In genomic region chr17:12180644-12181261, GRCh38 we compare ENCODE assay signal across 9 cellular contexts.
DNase-seq lines count a peak whose midpoint lies in the region; ATAC-seq, FAIRE-seq and TF ChIP-seq lines count a peak whose summit lies in the region.
"Had no signal": no experiment of that assay in that cellular context is flagged by ENCODE, and none has a peak within 500 bp of the region (broad histone marks: within the 10 kb centered on the region; RNA-seq: fewer than 3 reads in every experiment).

No MANE protein-coding gene starts in this region.

- H3K4me3 Mint-ChIP-seq in CD4-positive, CD25-positive, alpha-beta regulatory T cell: no peak overlapping the region

- no peak overlapping the region for H3K27ac ChIP-seq in CD4-positive, CD25-positive, alpha-beta regulatory T cell (ENCODE audit: insufficient read depth, low read length, poor library complexity, severe bottlenecking)
- peak overlapping the region; percentile 56; the same call in 1 of the 2 replicates for H3K27ac ChIP-seq in OCI-LY3 (ENCODE audit: low read length)
- H3K27ac ChIP-seq in colonic mucosa: no peak overlapping the region
- no peak overlapping the region for H3K27ac ChIP-seq in lung (ENCODE audit: low read depth in 1 of 2, low read length in 1 of 2)
- H3K27ac ChIP-seq in aorta (ENCODE audit: low read depth in 1 of 2, low read length in 2 of 2): no peak overlapping the region
- H3K27ac ChIP-seq: skin epidermis had no signal

- no peaks in the 10 kb centered on the region for H3K9me3 ChIP-seq in CD4-positive, CD25-positive, alpha-beta regulatory T cell (ENCODE audit: control insufficient read depth in 2 of 2, low read length in 2 of 2)
- H3K9me3 ChIP-seq in OCI-LY3 (ENCODE audit: insufficient read depth, low read length) (no peaks in the 10 kb centered on the region), colonic mucosa (no peaks in the 10 kb centered on the region), lung (ENCODE audit: control insufficient read depth in 2 of 2, insufficient read depth in 1 of 2, low read length in 1 of 2) (no peaks in the 10 kb centered on the region), aorta (ENCODE audit: control insufficient read depth, low read length) (no peaks in the 10 kb centered on the region)

- no peak for ATAC-seq in CD4-positive, CD25-positive, alpha-beta regulatory T cell (ENCODE audit: low read depth in 2 of 2)
- no peak for ATAC-seq in lung (ENCODE audit: insufficient read depth, low FRiP score)
- peak; percentile 76 for ATAC-seq in aorta (ENCODE audit: low FRiP score)
- no peak for ATAC-seq in HG03039 (IDR thresholded peaks at IDR 0.05; ENCODE audit: unreplicated experiment)
- no peak for ATAC-seq in GM18517 (IDR thresholded peaks at IDR 0.05; ENCODE audit: unreplicated experiment)

- TF ChIP-seq CTCF in OCI-LY3 (IDR thresholded peaks at IDR 0.05; ENCODE audit: low read depth, low read length) (peak; percentile 80), colonic mucosa (IDR thresholded peaks at IDR 0.05) (peak; percentile 58), lung (IDR thresholded peaks at IDR 0.05; ENCODE audit: control extremely low read depth, extremely low read depth) (peak; percentile 42)

- peaks cover 10% of the 10 kb centered on the region for H3K27me3 Mint-ChIP-seq in CD4-positive, CD25-positive, alpha-beta regulatory T cell

- DNase-seq in CD4-positive, CD25-positive, alpha-beta regulatory T cell: peak in 2 of 3 donors; percentile 6 to 57
- peak; percentile 17 for DNase-seq in GM19239 (ENCODE audit: insufficient read length, low spot score)
- DNase-seq in colonic mucosa: peak; percentile 39
- DNase-seq in lung (ENCODE audit: low spot score): no peak
- no peak for DNase-seq in aorta

- no peaks in the 10 kb centered on the region for H3K9me3 Mint-ChIP-seq in CD4-positive, CD25-positive, alpha-beta regulatory T cell

- H3K36me3 ChIP-seq in CD4-positive, CD25-positive, alpha-beta regulatory T cell (ENCODE audit: control insufficient read depth, insufficient read depth, low read length): no peaks in the 10 kb centered on the region
- H3K36me3 ChIP-seq in OCI-LY3 (replicated peaks; ENCODE audit: low read depth, low read length) (no peaks in the 10 kb centered on the region), colonic mucosa (no peaks in the 10 kb centered on the region), lung (ENCODE audit: control insufficient read depth in 2 of 2, insufficient read depth in 2 of 2, low read length in 2 of 2) (no peaks in the 10 kb centered on the region), aorta (ENCODE audit: control insufficient read depth in 1 of 2, insufficient read depth in 2 of 2, low read length in 1 of 2) (no peaks in the 10 kb centered on the region)

- no peaks in the 10 kb centered on the region for H4K20me1 ChIP-seq in OCI-LY3 (ENCODE audit: insufficient read depth, low read length)

- no peaks in the 10 kb centered on the region for H3K27me3 ChIP-seq in CD4-positive, CD25-positive, alpha-beta regulatory T cell (ENCODE audit: control insufficient read depth, insufficient read depth, low read length)
- H3K27me3 ChIP-seq in OCI-LY3 (ENCODE audit: low read depth, low read length) (no peaks in the 10 kb centered on the region), colonic mucosa (no peaks in the 10 kb centered on the region), lung (ENCODE audit: control insufficient read depth, insufficient read depth) (no peaks in the 10 kb centered on the region), aorta (ENCODE audit: control insufficient read depth in 1 of 2, insufficient read depth in 2 of 2, low read length in 1 of 2) (no peaks in the 10 kb centered on the region)

- WGBS in lung, 2 donors: 12 to 18% methylated on average over 7 of the region's 7 CpGs
- 1 to 2% methylated on average over 7 of the region's 7 CpGs for WGBS in aorta, 2 donors

- H3K9ac ChIP-seq in OCI-LY3 (ENCODE audit: low read length) (peak overlapping the region; percentile 53), colonic mucosa (ENCODE audit: low read depth in 2 of 2, low read length in 2 of 2) (no peak overlapping the region)

- FAIRE-seq in GM19239 (lab: Jason Lieb, UNC): peak; percentile 39

- H3K4me1 ChIP-seq in CD4-positive, CD25-positive, alpha-beta regulatory T cell (ENCODE audit: control insufficient read depth, insufficient read depth, low read length, poor library complexity, severe bottlenecking): no peaks in the 10 kb centered on the region
- H3K4me1 ChIP-seq in OCI-LY3 (ENCODE audit: low read length) (peaks cover 17% of the 10 kb centered on the region), colonic mucosa (no peaks in the 10 kb centered on the region), lung (ENCODE audit: control insufficient read depth in 2 of 2, insufficient read depth in 2 of 2, low read length in 2 of 2) (no peaks in the 10 kb centered on the region), aorta (ENCODE audit: control insufficient read depth in 1 of 2, insufficient read depth in 2 of 2, low read length in 2 of 2) (peaks cover 0 to 4% of the 10 kb centered on the region in 2 donors)

- peak overlapping the region; percentile 80 for H3K4me2 ChIP-seq in OCI-LY3 (ENCODE audit: low read length)

- peak overlapping the region; percentile 88 for H2AFZ ChIP-seq in OCI-LY3 (ENCODE audit: low read depth, low read length)

- H3K4me3 ChIP-seq in CD4-positive, CD25-positive, alpha-beta regulatory T cell (ENCODE audit: low read depth, low read length): no peak overlapping the region
- peak overlapping the region; percentile 71 for H3K4me3 ChIP-seq in OCI-LY3 (ENCODE audit: low read length)
- H3K4me3 ChIP-seq in colonic mucosa: no peak overlapping the region
- no peak overlapping the region for H3K4me3 ChIP-seq in lung
- H3K4me3 ChIP-seq in aorta (ENCODE audit: low read length in 2 of 2): no peak overlapping the region
- H3K4me3 ChIP-seq: skin epidermis had no signal

- intact Hi-C loops in colonic mucosa (cut with DNase I) (loop anchor here (5.0 to 10.0 kb wide), 3 partner anchors 74 to 822 kb away; partner anchors contain the start of gene MYOCD), aorta (cut with DNase I) (loop anchor here (1.0 to 5.0 kb wide), 3 partner anchors 487 to 823 kb away; partner anchors contain the start of gene MYOCD (in 1 of the 2))

- no peak overlapping the region for H3K27ac Mint-ChIP-seq in CD4-positive, CD25-positive, alpha-beta regulatory T cell

- no peaks in the 10 kb centered on the region for H3K79me2 ChIP-seq in OCI-LY3 (ENCODE audit: low read length)

- no peaks in the 10 kb centered on the region for H3K4me1 Mint-ChIP-seq in CD4-positive, CD25-positive, alpha-beta regulatory T cell

- H3K36me3 Mint-ChIP-seq in CD4-positive, CD25-positive, alpha-beta regulatory T cell: no peaks in the 10 kb centered on the region

Comparison
In these comparisons a context has a peak if more than half of its experiments do, and no peak if none do; other contexts are left out.
1. DNase-seq: peak in CD4-positive, CD25-positive, alpha-beta regulatory T cell (2 of 3), GM19239 (single experiment) and colonic mucosa (single experiment); none in lung (single experiment) and aorta (0 of 2).
2. Peak in every context shown above with its lines, with median percentiles within 50 percentile points of each other: CTCF ChIP-seq.